In genomic region chr1:94617139-94617805, GRCh38 we compare ENCODE assay signal across 16 cellular contexts.
DNase-seq lines count a peak whose midpoint lies in the region; ATAC-seq and TF ChIP-seq lines count a peak whose summit lies in the region.
"Had no signal": no experiment of that assay in that cellular context is flagged by ENCODE, and none has a peak within 500 bp of the region (broad histone marks: within the 10 kb centered on the region; RNA-seq: fewer than 3 reads in every experiment).

No MANE protein-coding gene starts in this region.

- no peak overlapping the region for H2AFZ ChIP-seq in ACC112 (ENCODE audit: low read length, unreplicated experiment)

- no peak for TF ChIP-seq POLR2A in GM18505 (IDR thresholded peaks at IDR 0.05; ENCODE audit: borderline replicate concordance, extremely low read depth, insufficient read depth, insufficient read length)

- H3K79me2 ChIP-seq in ACC112 (ENCODE audit: control insufficient read depth, insufficient read depth, low read length, unreplicated experiment): no peaks in the 10 kb centered on the region

- peaks cover 32% of the 10 kb centered on the region for H3K4me1 ChIP-seq in ACC112 (ENCODE audit: control insufficient read depth, insufficient read depth, low read length, unreplicated experiment)
- H3K4me1 ChIP-seq: right atrium auricular region had no signal

- no peak for TF ChIP-seq CTCF in WERI-Rb-1 (IDR thresholded peaks at IDR 0.05; ENCODE audit: low read depth, low read length)

- ATAC-seq in GM18505 (IDR thresholded peaks at IDR 0.05; ENCODE audit: unreplicated experiment): no peak
- no peak for ATAC-seq in GM19463 (IDR thresholded peaks at IDR 0.05; ENCODE audit: unreplicated experiment)
- ATAC-seq in HG03045 (IDR thresholded peaks at IDR 0.05; ENCODE audit: unreplicated experiment): no peak
- ATAC-seq: A549 had no signal

- H3K9me3 ChIP-seq in WERI-Rb-1 (ENCODE audit: severe bottlenecking): no peaks in the 10 kb centered on the region
- H3K9me3 ChIP-seq: A549, right atrium auricular region had no signal

- DNase-seq in HS-27A (ENCODE audit: low read depth): peak; percentile 89
- DNase-seq in WERI-Rb-1: no peak
- DNase-seq in islet precursor cell: peak; percentile 51
- DNase-seq in T-helper 2 cell: no peak
- DNase-seq: GOT3; KBM-7; NCI-H1436 treated with DMSO at 0.1 percent for 48 hours; stimulated activated CD4-positive, alpha-beta T cell treated with anti-CD3 and anti-CD28 coated beads, Interleukin-4, amount 100 ng/mL, for 1 hour had no signal

- H3K4me3 ChIP-seq in ACC112 (ENCODE audit: low read depth, low read length) (no peak overlapping the region), WERI-Rb-1 (ENCODE audit: low read depth, low read length) (peak overlapping the region; percentile 22)
- H3K4me3 ChIP-seq: A549, coronary artery, lung, right atrium auricular region had no signal

- H3K36me3 ChIP-seq in ACC112 (ENCODE audit: insufficient read depth, low read length) (no peaks in the 10 kb centered on the region), WERI-Rb-1 (no peaks in the 10 kb centered on the region)
- H3K36me3 ChIP-seq: right atrium auricular region had no signal

- H3K27me3 ChIP-seq in ACC112 (ENCODE audit: insufficient read depth, low read length) (no peaks in the 10 kb centered on the region), WERI-Rb-1 (ENCODE audit: insufficient read depth, low read depth, severe bottlenecking) (no peaks in the 10 kb centered on the region)
- H3K27me3 ChIP-seq: right atrium auricular region had no signal

- H3K27ac ChIP-seq in ACC112 (ENCODE audit: low read depth, low read length): peak overlapping the region; percentile 38; the same call in 1 of the 2 replicates
- H3K27ac ChIP-seq in WERI-Rb-1: no peak overlapping the region
- H3K27ac ChIP-seq: A549, coronary artery, right atrium auricular region had no signal

Comparison
In these comparisons a context has a peak if more than half of its experiments do, and no peak if none do; other contexts are left out.
1. DNase-seq: peak in HS-27A (single experiment) and islet precursor cell (single experiment); none in WERI-Rb-1 (single experiment) and T-helper 2 cell (0 of 5).